9 cellular contexts compared by ENCODE assay signal in the genomic region with DNA sequence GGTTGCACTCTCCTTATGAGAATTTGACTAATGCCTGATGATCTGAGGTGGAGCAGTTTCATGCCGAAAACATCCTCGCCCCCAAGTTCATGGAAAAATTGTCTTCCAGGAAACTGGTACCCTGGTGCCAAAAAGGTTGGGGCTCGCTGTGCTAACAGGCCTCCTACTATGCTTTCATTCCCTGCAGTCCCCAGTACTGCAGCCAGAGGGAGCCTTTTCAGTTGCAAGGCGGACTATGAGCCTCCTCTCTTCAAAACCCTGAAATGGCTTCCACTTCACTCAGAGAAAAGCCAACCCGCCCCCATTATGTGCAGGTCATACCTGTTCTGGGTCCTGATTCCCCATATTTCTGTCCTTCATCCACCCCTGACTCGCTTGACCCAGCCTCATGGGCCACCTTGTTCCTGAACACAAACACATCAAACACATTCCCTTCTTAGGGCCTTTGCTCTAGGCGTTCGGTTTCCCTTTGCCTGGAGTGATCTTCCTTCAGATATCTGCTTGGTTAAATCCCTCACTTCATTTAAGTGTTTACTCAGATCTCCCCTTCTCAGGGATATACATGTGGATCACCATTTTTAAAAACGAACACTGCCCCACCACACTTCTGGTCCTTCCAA.
DNase-seq lines count a peak whose midpoint lies in the region; ATAC-seq and TF ChIP-seq lines count a peak whose summit lies in the region.
"Had no signal": no experiment of that assay in that cellular context is flagged by ENCODE, and none has a peak within 500 bp of the region (broad histone marks: within the 10 kb centered on the region; RNA-seq: fewer than 3 reads in every experiment).

No MANE protein-coding gene starts in this region.

- H3K27ac Mint-ChIP-seq in T-helper 17 cell: no peak overlapping the region
- H3K27ac Mint-ChIP-seq: natural killer cell treated with Interleukin-12 subunit alpha and Interleukin-12 subunit beta and Interleukin-15 and Interleukin-18, amount 100 ng/mL, for 72 hours had no signal

- no peaks in the 10 kb centered on the region for H3K4me1 Mint-ChIP-seq in T-helper 17 cell

- intact Hi-C loops in esophagus squamous epithelium (cut with DNase I) (loop anchor here (10.0 kb wide), 1 partner anchor 255 kb away; no protein-coding TSS in a partner anchor), testis (cut with DNase I; ENCODE audit: low total_unique reads) (no loop called here)

- 85 to 87% methylated on average over 9 of the region's 9 CpGs for WGBS in esophagus squamous epithelium, 2 donors
- WGBS in testis, 2 donors: 79 to 80% methylated on average over 9 of the region's 9 CpGs

- no peak overlapping the region for H3K4me3 ChIP-seq in Peyer's patch
- H3K4me3 ChIP-seq in esophagus squamous epithelium: no peak overlapping the region
- H3K4me3 ChIP-seq in testis: no peak overlapping the region

- H3K27me3 Mint-ChIP-seq in T-helper 17 cell: peaks cover 30% of the 10 kb centered on the region

- H3K27me3 ChIP-seq in Peyer's patch (no peaks in the 10 kb centered on the region), esophagus squamous epithelium (peaks cover 0 to 18% (median 0%) of the 10 kb centered on the region in 4 donors), testis (no peaks in the 10 kb centered on the region)

- H3K27ac ChIP-seq in Peyer's patch (no peak overlapping the region), esophagus squamous epithelium (no peak overlapping the region), testis (no peak overlapping the region)

- H3K36me3 ChIP-seq in Peyer's patch (no peaks in the 10 kb centered on the region), esophagus squamous epithelium (no peaks in the 10 kb centered on the region), testis (ENCODE audit: low read depth, missing control alignments) (no peaks in the 10 kb centered on the region)

- peaks cover 2% of the 10 kb centered on the region for H3K36me3 Mint-ChIP-seq in T-helper 17 cell (ENCODE audit: low read depth)
- H3K36me3 Mint-ChIP-seq: natural killer cell treated with Interleukin-12 subunit alpha and Interleukin-12 subunit beta and Interleukin-15 and Interleukin-18, amount 100 ng/mL, for 72 hours had no signal

- peak; percentile 1 for DNase-seq in activated gamma-delta T cell treated with anti-CD3 and anti-CD28 coated beads, Interleukin-2, amount 50 U/mL, for 16 hours (ENCODE audit: low read depth)
- no peak for DNase-seq in activated gamma-delta T cell treated with Interleukin-2 at 50 U/mL for 16 hours
- peak in 1 of 3 donors; percentile 65 for DNase-seq in Peyer's patch
- DNase-seq in esophagus squamous epithelium (lab: John Stamatoyannopoulos, UW): no peak
- DNase-seq in testis: peak; percentile 43
- no peak for DNase-seq in NCI-H1436 treated with DMSO at 0.1 percent for 48 hours (lab: John Stamatoyannopoulos, UW)
- DNase-seq in T-helper 17 cell: no peak

- H3K9me3 ChIP-seq in Peyer's patch: peaks cover 0 to 3% (median 0%) of the 10 kb centered on the region in 4 donors
- H3K9me3 ChIP-seq in esophagus squamous epithelium: peaks cover 0 to 7% (median 0%) of the 10 kb centered on the region in 3 donors
- no peaks in the 10 kb centered on the region for H3K9me3 ChIP-seq in testis
- no peaks in the 10 kb centered on the region for H3K9me3 ChIP-seq in T-helper 17 cell (ENCODE audit: control insufficient read depth, low read length, poor library complexity, severe bottlenecking)

- H3K4me1 ChIP-seq in Peyer's patch (no peaks in the 10 kb centered on the region), esophagus squamous epithelium (peaks cover 0 to 9% (median 0%) of the 10 kb centered on the region in 3 donors), testis (no peaks in the 10 kb centered on the region)

- TF ChIP-seq POLR2A in Peyer's patch (IDR thresholded peaks at IDR 0.05): no peak
- TF ChIP-seq POLR2A in esophagus squamous epithelium (IDR thresholded peaks at IDR 0.05): no peak
- TF ChIP-seq POLR2A in testis (IDR thresholded peaks at IDR 0.05): no peak

- ATAC-seq in T-helper 17 cell (no peak), GM21447 (IDR thresholded peaks at IDR 0.05; ENCODE audit: unreplicated experiment) (no peak)

- TF ChIP-seq CTCF in Peyer's patch (IDR thresholded peaks at IDR 0.05): peak in 4 of 6 experiments; percentile 29 to 45 (median 34)
- peak in 5 of 6 experiments; percentile 14 to 46 (median 19) for TF ChIP-seq CTCF in esophagus squamous epithelium (IDR thresholded peaks at IDR 0.05)
- peak in 1 of 3 experiments; percentile 18 for TF ChIP-seq CTCF in testis (IDR thresholded peaks at IDR 0.05)

- no peak overlapping the region for H3K4me3 Mint-ChIP-seq in T-helper 17 cell
- H3K4me3 Mint-ChIP-seq: natural killer cell treated with Interleukin-12 subunit alpha and Interleukin-12 subunit beta and Interleukin-15 and Interleukin-18, amount 100 ng/mL, for 72 hours had no signal

Comparison
In these comparisons a context has a peak if more than half of its experiments do, and no peak if none do; other contexts are left out.
1. DNase-seq: peak in activated gamma-delta T cell treated with anti-CD3 and anti-CD28 coated beads, Interleukin-2, amount 50 U/mL, for 16 hours (single experiment) and testis (single experiment); none in activated gamma-delta T cell treated with Interleukin-2 at 50 U/mL for 16 hours (single experiment), esophagus squamous epithelium (single experiment), NCI-H1436 treated with DMSO at 0.1 percent for 48 hours (single experiment) and T-helper 17 cell (0 of 3).